39 cellular contexts compared by ENCODE assay signal in genomic region chr17:66229783-66230538, GRCh38. TPM values are rescaled to one million over a fixed set of nuclear protein-coding genes. Genes with fewer than 3 reads are reported as not detected.
"Had no signal": no experiment of that assay in that cellular context is flagged by ENCODE, and none has a peak within 500 bp of the region (broad histone marks: within the 10 kb centered on the region; RNA-seq: fewer than 3 reads in every experiment).

No MANE protein-coding gene starts in this region.

- H3K27me3 Mint-ChIP-seq: activated naive CD8-positive, alpha-beta T cell treated with anti-CD3 and anti-CD28 coated beads for 36 hours; activated T-helper 17 cell treated with anti-CD3 and anti-CD28 coated beads, Interleukin-2, amount 50 U/mL, for 72 hours had no signal

- H3K27ac ChIP-seq: brain microvascular endothelial cell, PC-9, RWPE1, WERI-Rb-1 had no signal

- DNase-seq: activated CD4-positive, alpha-beta memory T cell treated with anti-CD3 and anti-CD28 coated beads, Interleukin-2, amount 10 ng/mL, durations not matched to agents 7 days and 5 days; activated CD4-positive, alpha-beta T cell treated with anti-CD3 and anti-CD28 coated beads for 1 hour; activated CD4-positive, alpha-beta T cell treated with anti-CD3 and anti-CD28 coated beads for 48 hours; activated CD4-positive, CD25-positive, alpha-beta regulatory T cell; activated effector memory CD4-positive, alpha-beta T cell treated with anti-CD3 and anti-CD28 coated beads, Interleukin-2, amount 50 U/mL, for 16 hours; activated naive CD4-positive, alpha-beta T cell; activated naive CD4-positive, alpha-beta T cell treated with anti-CD3 and anti-CD28 coated beads, Interleukin-2, amount 50 U/mL, for 16 hours; activated naive CD8-positive, alpha-beta T cell treated with anti-CD3 and anti-CD28 coated beads for 36 hours; activated T-cell treated with anti-CD3 and anti-CD28 coated beads, Interleukin-2, amount 50 U/mL, for 1 hour; activated T-cell treated with anti-CD3 and anti-CD28 coated beads, Interleukin-2, amount 50 U/mL, for 72 hours; amniotic stem cell; aorta; brain microvascular endothelial cell; central memory CD4-positive, alpha-beta T cell; Kasumi-1; MG63; NCI-H1048; NCI-H1105 treated with DMSO at 0.1 percent for 48 hours; NCI-H1436; NCI-H1694; NCI-H1930; NCI-H2081 treated with DMSO at 0.1 percent for 48 hours; NCI-H510A; NCI-H526; NCI-H748 treated with DMSO at 0.1 percent for 48 hours; NK-92 treated with Interleukin-12 subunit alpha and Interleukin-12 subunit beta, amount 100 ng/mL, for 24 hours; PC-9; SIG-M5; SW 1271; T-helper 1 cell; T-helper 2 cell; T-helper 9 cell; WERI-Rb-1 had no signal

- H3K4me3 Mint-ChIP-seq: activated CD4-positive, alpha-beta memory T cell treated with anti-CD3 and anti-CD28 coated beads, Interleukin-2, amount 10 ng/mL, durations not matched to agents 7 days and 5 days; activated naive CD8-positive, alpha-beta T cell treated with anti-CD3 and anti-CD28 coated beads for 36 hours; activated T-cell treated with anti-CD3 and anti-CD28 coated beads, Interleukin-2, amount 50 U/mL, for 72 hours; activated T-helper 17 cell treated with anti-CD3 and anti-CD28 coated beads, Interleukin-2, amount 50 U/mL, for 72 hours had no signal

- ATAC-seq: activated T-cell treated with anti-CD3 and anti-CD28 coated beads, Interleukin-2, amount 50 U/mL, for 72 hours; activated T-helper 17 cell treated with anti-CD3 and anti-CD28 coated beads, Interleukin-2, amount 50 U/mL, for 72 hours; Right ventricle myocardium inferior had no signal

- H3K27me3 ChIP-seq: brain microvascular endothelial cell, MG63 had no signal

- H3K4me3 ChIP-seq: MG63, PC-9 had no signal

- H3K36me3 ChIP-seq: brain microvascular endothelial cell, MG63, WERI-Rb-1 had no signal

- H3K36me3 Mint-ChIP-seq: activated naive CD8-positive, alpha-beta T cell treated with anti-CD3 and anti-CD28 coated beads for 36 hours had no signal

- H3K27ac Mint-ChIP-seq: activated CD4-positive, alpha-beta memory T cell treated with anti-CD3 and anti-CD28 coated beads, Interleukin-2, amount 10 ng/mL, durations not matched to agents 7 days and 5 days; activated naive CD8-positive, alpha-beta T cell treated with anti-CD3 and anti-CD28 coated beads for 36 hours; activated T-cell treated with anti-CD3 and anti-CD28 coated beads, Interleukin-2, amount 50 U/mL, for 72 hours; activated T-helper 17 cell treated with anti-CD3 and anti-CD28 coated beads, Interleukin-2, amount 50 U/mL, for 72 hours had no signal

- H3K9me3 Mint-ChIP-seq: activated CD4-positive, alpha-beta memory T cell treated with anti-CD3 and anti-CD28 coated beads, Interleukin-2, amount 10 ng/mL, durations not matched to agents 7 days and 5 days; activated naive CD8-positive, alpha-beta T cell treated with anti-CD3 and anti-CD28 coated beads for 36 hours; activated T-cell treated with anti-CD3 and anti-CD28 coated beads, Interleukin-2, amount 50 U/mL, for 72 hours; activated T-helper 17 cell treated with anti-CD3 and anti-CD28 coated beads, Interleukin-2, amount 50 U/mL, for 72 hours had no signal

- H3K9me3 ChIP-seq: MG63 had no signal

RNA-seq across cellular contexts. Expression of gene APOH, which starts 0.7 kb away (rescaled TPM):
- total RNA-seq: activated CD4-positive, alpha-beta memory T cell treated with anti-CD3 and anti-CD28 coated beads, Interleukin-2, amount 10 ng/mL, durations not matched to agents 7 days and 5 days; activated CD8-positive, alpha-beta memory T cell treated with anti-CD3 and anti-CD28 coated beads for 36 hours; activated naive CD8-positive, alpha-beta T cell treated with anti-CD3 and anti-CD28 coated beads for 36 hours; activated T-cell treated with anti-CD3 and anti-CD28 coated beads, Interleukin-2, amount 50 U/mL, for 72 hours; activated T-helper 17 cell treated with anti-CD3 and anti-CD28 coated beads, Interleukin-2, amount 50 U/mL, for 72 hours; aorta; OCI-LY7; PC-9; Right ventricle myocardium inferior; SK-MEL-5 had no signal
